In genomic region chr7:30659312-30659711, GRCh38 we compare ENCODE assay signal across 21 cellular contexts. TPM values are rescaled to one million over a fixed set of nuclear protein-coding genes. Genes with fewer than 3 reads are reported as not detected.
DNase-seq lines count a peak whose midpoint lies in the region; ATAC-seq and TF ChIP-seq lines count a peak whose summit lies in the region.
"Had no signal": no experiment of that assay in that cellular context is flagged by ENCODE, and none has a peak within 500 bp of the region (broad histone marks: within the 10 kb centered on the region; RNA-seq: fewer than 3 reads in every experiment).

No MANE protein-coding gene starts in this region.

- H3K27ac ChIP-seq in angular gyrus (ENCODE audit: low read depth, low read length), result peak overlapping the region; percentile 49
- no peak overlapping the region for H3K27ac ChIP-seq in endodermal cell (ENCODE audit: low read depth, low read length)
- H3K27ac ChIP-seq: stomach had no signal

- DNase-seq in NCI-H510A (lab: John Stamatoyannopoulos, UW), result peak; percentile 31
- no peak for DNase-seq in NCI-H510A treated with DMSO at 0.1 percent for 48 hours (lab: John Stamatoyannopoulos, UW)
- peak; percentile 56 for DNase-seq in NCI-H1694 (lab: John Stamatoyannopoulos, UW)
- DNase-seq in skeletal muscle cell (ENCODE audit: low read depth), result peak; percentile 3
- no peak for DNase-seq in cortex of kidney (lab: John Stamatoyannopoulos, UW)
- no peak for DNase-seq in endodermal cell
- DNase-seq: ACHN; activated effector memory CD4-positive, alpha-beta T cell treated with anti-CD3 and anti-CD28 coated beads, Interleukin-2, amount 50 U/mL, for 16 hours; amygdala; CD8-positive, alpha-beta T cell; foreskin melanocyte; left cardiac atrium; midbrain; NCI-H2081 treated with DMSO at 0.1 percent for 48 hours; retina; stomach had no signal

- no peaks in the 10 kb centered on the region for H3K36me3 ChIP-seq in endodermal cell (ENCODE audit: control insufficient read depth, insufficient read depth, low read length)
- H3K36me3 ChIP-seq: stomach had no signal

- H3K9me3 Mint-ChIP-seq in endodermal cell, result no peaks in the 10 kb centered on the region
- H3K9me3 Mint-ChIP-seq: CD8-positive, alpha-beta T cell; T-helper 2 cell treated with Interferon-gamma antibody and Interleukin-4, amounts not matched to agents 5 μg/mL and 100 μg/mL, for 36 hours had no signal

- H3K9ac ChIP-seq in endodermal cell (ENCODE audit: extremely low read depth, low read length, poor library complexity, severe bottlenecking), result no peak overlapping the region

- no peaks in the 10 kb centered on the region for H3K9me3 ChIP-seq in endodermal cell (ENCODE audit: control insufficient read depth, low read length)
- H3K9me3 ChIP-seq: stomach had no signal

- H3K4me3 ChIP-seq in skeletal muscle cell (ENCODE audit: low read depth, low read length), result no peak overlapping the region
- no peak overlapping the region for H3K4me3 ChIP-seq in endodermal cell (ENCODE audit: low read length)
- H3K4me3 ChIP-seq: stomach had no signal

- TF ChIP-seq CTCF in endodermal cell (conservative IDR thresholded peaks at IDR 0.05), result no peak

- WGBS in endodermal cell (ENCODE audit: insufficient coverage in 1 of 2, insufficient read length in 1 of 2), 2 experiments, result 94% methylated on average over 3 of the region's 3 CpGs; no CpG with 5 or more reads in 1 of the 2 experiments

- H3K36me3 Mint-ChIP-seq in endodermal cell (ENCODE audit: low read depth), result peaks cover 6% of the 10 kb centered on the region
- H3K36me3 Mint-ChIP-seq: CD8-positive, alpha-beta T cell had no signal

- no peak overlapping the region for H3K4me3 Mint-ChIP-seq in endodermal cell
- H3K4me3 Mint-ChIP-seq: CD8-positive, alpha-beta T cell; T-helper 2 cell treated with Interferon-gamma antibody and Interleukin-4, amounts not matched to agents 5 μg/mL and 100 μg/mL, for 36 hours had no signal

- H3K27ac Mint-ChIP-seq in endodermal cell, result no peak overlapping the region
- H3K27ac Mint-ChIP-seq: CD8-positive, alpha-beta T cell; T-helper 2 cell treated with Interferon-gamma antibody and Interleukin-4, amounts not matched to agents 5 μg/mL and 100 μg/mL, for 36 hours had no signal

- H3K27me3 Mint-ChIP-seq in endodermal cell (ENCODE audit: insufficient read depth), result no peaks in the 10 kb centered on the region

- no peak for ATAC-seq in GM19328 (IDR thresholded peaks at IDR 0.05; ENCODE audit: unreplicated experiment)
- ATAC-seq: activated CD4-positive, CD25-positive, alpha-beta regulatory T cell treated with anti-CD3 and anti-CD28 coated beads, Interleukin-2, amount 50 U/mL, for 24 hours; CD8-positive, alpha-beta T cell; left cardiac atrium had no signal

- H3K27me3 ChIP-seq in endodermal cell (ENCODE audit: control insufficient read depth, insufficient read depth, low read length, poor library complexity, severe bottlenecking), result no peaks in the 10 kb centered on the region

- H3K4me1 ChIP-seq in endodermal cell (ENCODE audit: control insufficient read depth, insufficient read depth, low read length), result no peaks in the 10 kb centered on the region
- H3K4me1 ChIP-seq: stomach had no signal

- no peaks in the 10 kb centered on the region for H3K4me1 Mint-ChIP-seq in endodermal cell

RNA-seq across cellular contexts. Expression of gene CRHR2, which starts 22.9 kb away (rescaled TPM):
- not detected for total RNA-seq in endodermal cell
- polyA plus RNA-seq in endodermal cell (2013, experiment 1 of 2), result 0.11 TPM
- polyA plus RNA-seq in endodermal cell (2013, experiment 2 of 2), result not detected
- total RNA-seq: G401, stomach had no signal
- polyA plus RNA-seq: stomach had no signal

Comparison
In these comparisons a context has a peak if more than half of its experiments do, and no peak if none do; other contexts are left out.
1. DNase-seq: peak in NCI-H510A (single experiment), NCI-H1694 (single experiment) and skeletal muscle cell (single experiment); none in NCI-H510A treated with DMSO at 0.1 percent for 48 hours (single experiment), cortex of kidney (single experiment) and endodermal cell (single experiment).